In genomic region chr2:75321558-75321957, GRCh38 we compare ENCODE assay signal across 17 cellular contexts.
A peak's percentile ranks its signal among the peaks of the same experiment; 100 is the strongest.
DNase-seq lines count a peak whose midpoint lies in the region; FAIRE-seq and TF ChIP-seq lines count a peak whose summit lies in the region.
"Had no signal": no experiment of that assay in that cellular context is flagged by ENCODE, and none has a peak within 500 bp of the region (broad histone marks: within the 10 kb centered on the region; RNA-seq: fewer than 3 reads in every experiment).

No MANE protein-coding gene starts in this region.

- no peak overlapping the region for H3K4me2 ChIP-seq in neural cell (ENCODE audit: low read length)

- no peaks in the 10 kb centered on the region for H3K79me2 ChIP-seq in neural cell (replicated peaks; ENCODE audit: insufficient read depth, low read length)

- H3K9me2 ChIP-seq in neural cell (ENCODE audit: insufficient read depth, low read length): no peaks in the 10 kb centered on the region

- H3K9me3 ChIP-seq in neural cell (ENCODE audit: low read length): no peaks in the 10 kb centered on the region
- H3K9me3 ChIP-seq: Peyer's patch had no signal

- TF ChIP-seq POLR2A in GM12891 (IDR thresholded peaks at IDR 0.05; ENCODE audit: low read depth, low read length): no peak

- DNase-seq in D341Med (ENCODE audit: low spot score) (peak; percentile 22), GM12891 (ENCODE audit: insufficient read length, low spot score) (no peak), ecto neural progenitor cell (ENCODE audit: low spot score) (peak; percentile 52), NCI-H446 treated with DMSO at 0.1 percent for 48 hours (lab: John Stamatoyannopoulos, UW) (no peak), NCI-H2196 treated with DMSO at 0.1 percent for 48 hours (lab: John Stamatoyannopoulos, UW; ENCODE audit: unreplicated experiment) (no peak)
- no peak for DNase-seq in activated CD4-positive, CD25-positive, alpha-beta regulatory T cell treated with anti-CD3 and anti-CD28 coated beads, Interleukin-2, amount 50 U/mL, for 72 hours
- DNase-seq: AML-193; HCEC 1CT; NCI-H1105; NCI-H1694 treated with DMSO at 0.1 percent for 48 hours; NCI-H226; NK-92 treated with Interleukin-12 subunit alpha and Interleukin-12 subunit beta, amount 100 ng/mL, for 24 hours; Peyer's patch; T-cell had no signal

- TF ChIP-seq EP300 in neural cell (conservative IDR thresholded peaks at IDR 0.05; ENCODE audit: poor library complexity, severe bottlenecking): no peak

- no peaks in the 10 kb centered on the region for H4K20me1 ChIP-seq in neural cell (ENCODE audit: insufficient read depth)

- no peaks in the 10 kb centered on the region for H3K27me3 ChIP-seq in neural cell (ENCODE audit: insufficient read depth, low read depth, low read length)
- H3K27me3 ChIP-seq: Peyer's patch had no signal

- peak overlapping the region; percentile 27 for H2AFZ ChIP-seq in neural cell (ENCODE audit: low read depth, low read length)

- H3K9ac ChIP-seq in neural cell (ENCODE audit: low read length): peak overlapping the region; percentile 40

- no peak for TF ChIP-seq RAD21 in neural cell (conservative IDR thresholded peaks at IDR 0.05)

- H3F3A ChIP-seq in neural cell (ENCODE audit: insufficient read depth, low read length, poor library complexity, severe bottlenecking): no peaks in the 10 kb centered on the region

- no peak overlapping the region for H3K4me3 ChIP-seq in neural cell (ENCODE audit: low read length)
- H3K4me3 ChIP-seq: K562, Peyer's patch, SK-N-MC had no signal

- no peak for TF ChIP-seq CTCF in neural cell (IDR thresholded peaks at IDR 0.05; ENCODE audit: poor library complexity, severe bottlenecking)

- peak overlapping the region; percentile 45 for H3K27ac ChIP-seq in neural cell (ENCODE audit: low read length)
- H3K27ac ChIP-seq: Peyer's patch, SK-N-MC had no signal

- FAIRE-seq in GM12891 (lab: Jason Lieb, UNC): peak; percentile 67
- FAIRE-seq: K562 had no signal

- no peaks in the 10 kb centered on the region for H3K36me3 ChIP-seq in neural cell (ENCODE audit: insufficient read depth, low read length)
- H3K36me3 ChIP-seq: Peyer's patch had no signal

TF ChIP-seq in GM12891, 5 proteins besides CTCF, POLR2A, EP300 and RAD21:
- TF ChIP-seq SPI1 (IDR thresholded peaks at IDR 0.05; ENCODE audit: low read depth, low read length) (no peak), POU2F2 (IDR thresholded peaks at IDR 0.05; ENCODE audit: low read depth, low read length) (no peak), PAX5 (IDR thresholded peaks at IDR 0.05; ENCODE audit: insufficient read depth, low read length, severe bottlenecking) (no peak), POLR2AphosphoS5 (IDR thresholded peaks at IDR 0.05; ENCODE audit: low read depth, low read length) (no peak), TAF1 (IDR thresholded peaks at IDR 0.05; ENCODE audit: low read depth, low read length) (no peak)

TF ChIP-seq in neural cell, 6 proteins besides CTCF, POLR2A, EP300 and RAD21:
- TF ChIP-seq SMC3 (conservative IDR thresholded peaks at IDR 0.05; ENCODE audit: poor library complexity) (no peak), POLR2AphosphoS5 (IDR thresholded peaks at IDR 0.05) (no peak), EZH2 (IDR thresholded peaks at IDR 0.05; ENCODE audit: borderline replicate concordance, insufficient read depth, low read length, poor library complexity, severe bottlenecking) (no peak), MXI1 (conservative IDR thresholded peaks at IDR 0.05; ENCODE audit: poor library complexity, severe bottlenecking) (no peak)
- TF ChIP-seq, protein P1, sequence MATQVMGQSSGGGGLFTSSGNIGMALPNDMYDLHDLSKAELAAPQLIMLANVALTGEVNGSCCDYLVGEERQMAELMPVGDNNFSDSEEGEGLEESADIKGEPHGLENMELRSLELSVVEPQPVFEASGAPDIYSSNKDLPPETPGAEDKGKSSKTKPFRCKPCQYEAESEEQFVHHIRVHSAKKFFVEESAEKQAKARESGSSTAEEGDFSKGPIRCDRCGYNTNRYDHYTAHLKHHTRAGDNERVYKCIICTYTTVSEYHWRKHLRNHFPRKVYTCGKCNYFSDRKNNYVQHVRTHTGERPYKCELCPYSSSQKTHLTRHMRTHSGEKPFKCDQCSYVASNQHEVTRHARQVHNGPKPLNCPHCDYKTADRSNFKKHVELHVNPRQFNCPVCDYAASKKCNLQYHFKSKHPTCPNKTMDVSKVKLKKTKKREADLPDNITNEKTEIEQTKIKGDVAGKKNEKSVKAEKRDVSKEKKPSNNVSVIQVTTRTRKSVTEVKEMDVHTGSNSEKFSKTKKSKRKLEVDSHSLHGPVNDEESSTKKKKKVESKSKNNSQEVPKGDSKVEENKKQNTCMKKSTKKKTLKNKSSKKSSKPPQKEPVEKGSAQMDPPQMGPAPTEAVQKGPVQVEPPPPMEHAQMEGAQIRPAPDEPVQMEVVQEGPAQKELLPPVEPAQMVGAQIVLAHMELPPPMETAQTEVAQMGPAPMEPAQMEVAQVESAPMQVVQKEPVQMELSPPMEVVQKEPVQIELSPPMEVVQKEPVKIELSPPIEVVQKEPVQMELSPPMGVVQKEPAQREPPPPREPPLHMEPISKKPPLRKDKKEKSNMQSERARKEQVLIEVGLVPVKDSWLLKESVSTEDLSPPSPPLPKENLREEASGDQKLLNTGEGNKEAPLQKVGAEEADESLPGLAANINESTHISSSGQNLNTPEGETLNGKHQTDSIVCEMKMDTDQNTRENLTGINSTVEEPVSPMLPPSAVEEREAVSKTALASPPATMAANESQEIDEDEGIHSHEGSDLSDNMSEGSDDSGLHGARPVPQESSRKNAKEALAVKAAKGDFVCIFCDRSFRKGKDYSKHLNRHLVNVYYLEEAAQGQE (IDR thresholded peaks at IDR 0.05; ENCODE audit: borderline replicate concordance): no peak

Comparison
In these comparisons a context has a peak if more than half of its experiments do, and no peak if none do; other contexts are left out.
1. DNase-seq: peak in D341Med (single experiment) and ecto neural progenitor cell (single experiment); none in GM12891 (single experiment), activated CD4-positive, CD25-positive, alpha-beta regulatory T cell treated with anti-CD3 and anti-CD28 coated beads, Interleukin-2, amount 50 U/mL, for 72 hours (single experiment), NCI-H446 treated with DMSO at 0.1 percent for 48 hours (single experiment) and NCI-H2196 treated with DMSO at 0.1 percent for 48 hours (single experiment).